In the genomic region with DNA sequence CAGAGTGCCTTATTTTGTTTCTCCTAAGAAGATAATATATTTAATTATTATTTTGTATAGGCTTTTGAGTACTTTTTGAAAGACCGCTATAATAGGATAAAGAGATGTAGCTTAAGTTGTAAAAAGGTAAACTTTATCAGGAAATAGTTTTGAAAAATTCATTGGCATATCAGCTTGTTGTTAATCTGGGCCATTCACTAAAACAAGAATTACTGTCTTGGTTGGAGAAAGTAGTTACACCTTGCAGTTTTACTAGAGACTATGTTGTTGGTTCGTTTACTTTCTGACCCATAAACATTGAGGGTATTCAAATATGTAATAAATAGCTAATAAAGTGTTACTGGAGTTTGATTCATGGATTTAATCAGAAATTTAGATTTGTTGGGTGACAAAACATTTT, we compare ENCODE assay signal across 1 cellular context.
TF ChIP-seq lines count a peak whose summit lies in the region.

No MANE protein-coding gene starts in this region.

TF ChIP-seq in GM23338, 12 proteins besides CTCF, POLR2A, EP300 and RAD21 (continued from another document):
- TF ChIP-seq, protein P1, sequence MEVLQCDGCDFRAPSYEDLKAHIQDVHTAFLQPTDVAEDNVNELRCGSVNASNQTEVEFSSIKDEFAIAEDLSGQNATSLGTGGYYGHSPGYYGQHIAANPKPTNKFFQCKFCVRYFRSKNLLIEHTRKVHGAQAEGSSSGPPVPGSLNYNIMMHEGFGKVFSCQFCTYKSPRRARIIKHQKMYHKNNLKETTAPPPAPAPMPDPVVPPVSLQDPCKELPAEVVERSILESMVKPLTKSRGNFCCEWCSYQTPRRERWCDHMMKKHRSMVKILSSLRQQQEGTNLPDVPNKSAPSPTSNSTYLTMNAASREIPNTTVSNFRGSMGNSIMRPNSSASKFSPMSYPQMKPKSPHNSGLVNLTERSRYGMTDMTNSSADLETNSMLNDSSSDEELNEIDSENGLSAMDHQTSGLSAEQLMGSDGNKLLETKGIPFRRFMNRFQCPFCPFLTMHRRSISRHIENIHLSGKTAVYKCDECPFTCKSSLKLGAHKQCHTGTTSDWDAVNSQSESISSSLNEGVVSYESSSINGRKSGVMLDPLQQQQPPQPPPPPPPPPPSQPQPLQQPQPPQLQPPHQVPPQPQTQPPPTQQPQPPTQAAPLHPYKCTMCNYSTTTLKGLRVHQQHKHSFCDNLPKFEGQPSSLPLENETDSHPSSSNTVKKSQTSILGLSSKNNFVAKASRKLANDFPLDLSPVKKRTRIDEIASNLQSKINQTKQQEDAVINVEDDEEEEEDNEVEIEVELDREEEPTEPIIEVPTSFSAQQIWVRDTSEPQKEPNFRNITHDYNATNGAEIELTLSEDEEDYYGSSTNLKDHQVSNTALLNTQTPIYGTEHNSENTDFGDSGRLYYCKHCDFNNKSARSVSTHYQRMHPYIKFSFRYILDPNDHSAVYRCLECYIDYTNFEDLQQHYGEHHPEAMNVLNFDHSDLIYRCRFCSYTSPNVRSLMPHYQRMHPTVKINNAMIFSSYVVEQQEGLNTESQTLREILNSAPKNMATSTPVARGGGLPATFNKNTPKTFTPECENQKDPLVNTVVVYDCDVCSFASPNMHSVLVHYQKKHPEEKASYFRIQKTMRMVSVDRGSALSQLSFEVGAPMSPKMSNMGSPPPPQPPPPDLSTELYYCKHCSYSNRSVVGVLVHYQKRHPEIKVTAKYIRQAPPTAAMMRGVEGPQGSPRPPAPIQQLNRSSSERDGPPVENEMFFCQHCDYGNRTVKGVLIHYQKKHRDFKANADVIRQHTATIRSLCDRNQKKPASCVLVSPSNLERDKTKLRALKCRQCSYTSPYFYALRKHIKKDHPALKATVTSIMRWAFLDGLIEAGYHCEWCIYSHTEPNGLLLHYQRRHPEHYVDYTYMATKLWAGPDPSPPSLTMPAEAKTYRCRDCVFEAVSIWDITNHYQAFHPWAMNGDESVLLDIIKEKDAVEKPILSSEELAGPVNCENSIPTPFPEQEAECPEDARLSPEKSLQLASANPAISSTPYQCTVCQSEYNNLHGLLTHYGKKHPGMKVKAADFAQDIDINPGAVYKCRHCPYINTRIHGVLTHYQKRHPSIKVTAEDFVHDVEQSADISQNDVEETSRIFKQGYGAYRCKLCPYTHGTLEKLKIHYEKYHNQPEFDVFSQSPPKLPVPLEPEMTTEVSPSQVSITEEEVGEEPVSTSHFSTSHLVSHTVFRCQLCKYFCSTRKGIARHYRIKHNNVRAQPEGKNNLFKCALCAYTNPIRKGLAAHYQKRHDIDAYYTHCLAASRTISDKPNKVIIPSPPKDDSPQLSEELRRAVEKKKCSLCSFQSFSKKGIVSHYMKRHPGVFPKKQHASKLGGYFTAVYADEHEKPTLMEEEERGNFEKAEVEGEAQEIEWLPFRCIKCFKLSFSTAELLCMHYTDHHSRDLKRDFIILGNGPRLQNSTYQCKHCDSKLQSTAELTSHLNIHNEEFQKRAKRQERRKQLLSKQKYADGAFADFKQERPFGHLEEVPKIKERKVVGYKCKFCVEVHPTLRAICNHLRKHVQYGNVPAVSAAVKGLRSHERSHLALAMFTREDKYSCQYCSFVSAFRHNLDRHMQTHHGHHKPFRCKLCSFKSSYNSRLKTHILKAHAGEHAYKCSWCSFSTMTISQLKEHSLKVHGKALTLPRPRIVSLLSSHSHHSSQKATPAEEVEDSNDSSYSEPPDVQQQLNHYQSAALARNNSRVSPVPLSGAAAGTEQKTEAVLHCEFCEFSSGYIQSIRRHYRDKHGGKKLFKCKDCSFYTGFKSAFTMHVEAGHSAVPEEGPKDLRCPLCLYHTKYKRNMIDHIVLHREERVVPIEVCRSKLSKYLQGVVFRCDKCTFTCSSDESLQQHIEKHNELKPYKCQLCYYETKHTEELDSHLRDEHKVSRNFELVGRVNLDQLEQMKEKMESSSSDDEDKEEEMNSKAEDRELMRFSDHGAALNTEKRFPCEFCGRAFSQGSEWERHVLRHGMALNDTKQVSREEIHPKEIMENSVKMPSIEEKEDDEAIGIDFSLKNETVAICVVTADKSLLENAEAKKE (CRISPR knock-in tag; IDR thresholded peaks at IDR 0.05): no peak
- no peak for TF ChIP-seq EZH2 (IDR thresholded peaks at IDR 0.05; ENCODE audit: low read depth, unreplicated experiment)
TF ChIP-seq in GM23338: peak in this region for 0.
